8 cellular contexts compared by ENCODE assay signal in the genomic region with DNA sequence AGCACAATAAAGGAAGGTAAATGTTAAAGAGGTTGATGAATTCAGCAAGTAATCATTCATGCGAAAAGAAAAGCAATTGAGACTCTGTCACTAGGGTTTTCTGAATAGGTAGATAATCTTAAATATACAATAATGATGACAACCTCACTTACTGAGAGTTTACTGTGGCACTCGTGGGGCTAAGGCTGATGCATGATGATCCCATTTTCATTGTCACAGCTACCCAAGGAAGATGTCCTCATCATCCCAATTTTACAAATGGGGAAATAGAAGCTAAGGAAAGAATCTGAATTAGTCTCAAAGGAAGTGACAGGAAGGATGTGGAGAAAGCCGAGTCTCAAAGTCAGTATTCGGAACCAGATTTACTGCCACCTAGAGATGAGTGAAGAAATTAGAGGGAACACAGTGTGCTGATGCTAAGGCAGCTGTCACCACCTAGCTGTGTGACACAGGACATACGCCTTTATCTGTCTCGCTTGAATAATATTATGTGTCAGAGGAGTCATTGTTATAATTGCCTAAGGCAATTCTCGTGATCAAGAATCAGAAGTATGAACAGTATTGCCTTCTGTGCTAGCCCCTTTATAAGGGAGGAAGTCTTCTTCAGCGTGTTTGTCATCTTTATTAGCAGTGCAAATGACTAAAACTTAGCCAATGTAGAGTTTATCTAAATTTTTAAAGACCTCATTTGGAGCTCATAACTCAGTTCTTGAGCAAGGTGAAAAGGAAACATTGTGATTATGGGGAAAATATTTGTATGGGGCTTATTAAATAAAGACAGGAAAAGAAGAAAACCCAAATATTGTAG.
DNase-seq lines count a peak whose midpoint lies in the region; ATAC-seq and TF ChIP-seq lines count a peak whose summit lies in the region.

No MANE protein-coding gene starts in this region.

- no peaks in the 10 kb centered on the region for H3F3A ChIP-seq in SU-DHL-6 (ENCODE audit: insufficient read depth)

- DNase-seq in AG09319 (ENCODE audit: extremely low read depth, low read depth) (no peak), NCI-H128 (lab: John Stamatoyannopoulos, UW; ENCODE audit: unreplicated experiment) (peak; percentile 24), T47D (ENCODE audit: low read depth in 1 of 2, low spot score in 1 of 2) (peak; percentile 29 to 81), inferior parietal cortex (ENCODE audit: extremely low spot score) (peak; percentile 88)
- peak; percentile 25 for DNase-seq in stimulated activated CD4-positive, alpha-beta T cell treated with anti-CD3 and anti-CD28 coated beads, Interleukin-2, amount 100 ng/mL, for 4 hours (ENCODE audit: low read depth)

- no peaks in the 10 kb centered on the region for H3K27me3 ChIP-seq in SU-DHL-6 (ENCODE audit: low read length)

- no peak overlapping the region for H3K9ac ChIP-seq in SU-DHL-6 (ENCODE audit: low read length)

- H3K9me3 ChIP-seq in SU-DHL-6 (ENCODE audit: insufficient read depth, low read length), result no peaks in the 10 kb centered on the region

- no peak overlapping the region for H3K4me3 ChIP-seq in SU-DHL-6 (ENCODE audit: insufficient read depth, low read length, poor library complexity, severe bottlenecking)

- H4K20me1 ChIP-seq in SU-DHL-6 (ENCODE audit: low read depth, low read length), result no peaks in the 10 kb centered on the region

- peak overlapping the region; percentile 70 for H2AFZ ChIP-seq in SU-DHL-6 (ENCODE audit: low read depth, low read length, severe bottlenecking)

- in situ Hi-C loops in T47D (cut with HindIII; ENCODE audit: low pct_unique_long_range_greater_than_20kb, low sequenced_read_pairs), result no loop called here

- peak overlapping the region; percentile 26 for H3K4me2 ChIP-seq in SU-DHL-6 (ENCODE audit: low read depth, low read length, poor library complexity, severe bottlenecking)

- peak; percentile 99 for ATAC-seq in GM18505 (IDR thresholded peaks at IDR 0.05; ENCODE audit: unreplicated experiment)
- peak; percentile 99 for ATAC-seq in HG02852 (IDR thresholded peaks at IDR 0.05; ENCODE audit: unreplicated experiment)

- no peaks in the 10 kb centered on the region for H3K79me2 ChIP-seq in SU-DHL-6 (ENCODE audit: insufficient read depth, low read length)

- no peak for TF ChIP-seq POLR2A in GM18505 (IDR thresholded peaks at IDR 0.05; ENCODE audit: borderline replicate concordance, extremely low read depth, insufficient read depth, insufficient read length)

- no peak overlapping the region for H3K27ac ChIP-seq in SU-DHL-6 (ENCODE audit: low read depth, low read length)

- H3K36me3 ChIP-seq in SU-DHL-6 (ENCODE audit: low read length), result no peaks in the 10 kb centered on the region

- H3K9me2 ChIP-seq in SU-DHL-6 (replicated peaks; ENCODE audit: insufficient read depth, low read length), result no peaks in the 10 kb centered on the region

- TF ChIP-seq CTCF in AG09319 (IDR thresholded peaks at IDR 0.05; ENCODE audit: low read depth, low read length) (peak; percentile 55), SU-DHL-6 (IDR thresholded peaks at IDR 0.05; ENCODE audit: insufficient read depth, low read length, poor library complexity, severe bottlenecking) (peak; percentile 73)
